In the genomic region with DNA sequence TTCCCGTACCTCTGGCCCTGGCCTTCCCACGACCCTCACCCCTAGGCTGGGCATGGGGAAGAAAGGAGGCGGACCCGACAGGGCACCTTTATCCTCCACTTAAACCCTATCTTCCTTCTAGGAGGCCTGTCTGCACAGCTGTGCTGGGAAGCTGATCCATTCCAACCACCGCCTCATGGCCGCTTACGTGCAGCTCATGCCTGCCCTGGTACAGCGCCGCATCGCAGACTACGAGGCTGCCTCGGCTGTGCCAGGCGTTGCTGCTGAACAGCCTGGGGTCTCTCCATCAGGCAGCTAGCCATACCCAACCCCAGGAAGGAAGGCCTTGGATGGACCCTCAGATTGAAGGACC, we compare ENCODE assay signal across 8 cellular contexts. TPM values are rescaled to one million over a fixed set of nuclear protein-coding genes. Genes with fewer than 3 reads are reported as not detected.
DNase-seq lines count a peak whose midpoint lies in the region; ATAC-seq and TF ChIP-seq lines count a peak whose summit lies in the region.

No MANE protein-coding gene starts in this region.

- H3K36me3 Mint-ChIP-seq in CD4-positive, alpha-beta T cell (ENCODE audit: low read depth): peaks cover 51% of the 10 kb centered on the region

- H3K4me3 ChIP-seq in kidney epithelial cell (ENCODE audit: low read depth, low read length): peak overlapping the region; percentile 91
- H3K4me3 ChIP-seq in thyroid gland (replicated peaks in 1 of 3): peak overlapping the region; percentile 44 to 74 (median 60)

- CTCF ChIA-PET in CD4-positive, alpha-beta T cell (lab: Charles Lee): interaction anchor here (1.2 to 1.9 kb wide), 5 partner anchors 38 to 201 kb away, joined by 3 to 8 read pairs (median 6); a partner anchor contains a TSS

- no peaks in the 10 kb centered on the region for H3K27me3 Mint-ChIP-seq in CD4-positive, alpha-beta T cell

- DNase-seq in CD4-positive, alpha-beta T cell: no peak
- no peak for DNase-seq in kidney epithelial cell (ENCODE audit: low read depth)
- no peak for DNase-seq in thyroid gland
- DNase-seq in OCI-M2 (lab: John Stamatoyannopoulos, UW; ENCODE audit: unreplicated experiment): no peak
- no peak for DNase-seq in NK-92 (lab: John Stamatoyannopoulos, UW; ENCODE audit: unreplicated experiment)

- 9 to 13% methylated on average over 13 of the region's 13 CpGs for WGBS in thyroid gland, 2 donors

- H3K27me3 ChIP-seq in CD4-positive, alpha-beta T cell (ENCODE audit: control insufficient read depth, insufficient read depth, low read length): no peaks in the 10 kb centered on the region
- H3K27me3 ChIP-seq in kidney epithelial cell (ENCODE audit: control insufficient read depth, insufficient read depth, low read length): no peaks in the 10 kb centered on the region
- H3K27me3 ChIP-seq in thyroid gland: no peaks in the 10 kb centered on the region

- peak overlapping the region; percentile 98 for H3K4me3 Mint-ChIP-seq in CD4-positive, alpha-beta T cell

- peaks cover 42% of the 10 kb centered on the region for H3K4me1 Mint-ChIP-seq in CD4-positive, alpha-beta T cell (ENCODE audit: low read depth)

- H3K36me3 ChIP-seq in kidney epithelial cell (ENCODE audit: control insufficient read depth, insufficient read depth, low read length): peaks cover 1% of the 10 kb centered on the region
- peaks cover 14 to 20% of the 10 kb centered on the region in 2 donors for H3K36me3 ChIP-seq in thyroid gland

- no peaks in the 10 kb centered on the region for H3K9me3 Mint-ChIP-seq in CD4-positive, alpha-beta T cell

- TF ChIP-seq CTCF in CD4-positive, alpha-beta T cell (IDR thresholded peaks at IDR 0.05): no peak
- TF ChIP-seq CTCF in kidney epithelial cell (IDR thresholded peaks at IDR 0.05; ENCODE audit: insufficient read depth, low read length, poor library complexity, severe bottlenecking): no peak
- TF ChIP-seq CTCF in thyroid gland (IDR thresholded peaks at IDR 0.05): no peak

- peaks cover 15 to 19% of the 10 kb centered on the region in 2 donors for H3K4me1 ChIP-seq in thyroid gland

- peak overlapping the region; percentile 87 for H3K27ac ChIP-seq in CD4-positive, alpha-beta T cell (ENCODE audit: low read depth, low read length)
- H3K27ac ChIP-seq in angular gyrus (ENCODE audit: low read depth, low read length): peak overlapping the region; percentile 88
- peak overlapping the region; percentile 55 to 92 (median 67) for H3K27ac ChIP-seq in thyroid gland

- no peaks in the 10 kb centered on the region for H3K9me3 ChIP-seq in CD4-positive, alpha-beta T cell (ENCODE audit: control insufficient read depth, low read length)
- H3K9me3 ChIP-seq in thyroid gland: no peaks in the 10 kb centered on the region

- peak; percentile 5 for ATAC-seq in CD4-positive, alpha-beta T cell (ENCODE audit: poor library complexity)
- ATAC-seq in HG02798 (IDR thresholded peaks at IDR 0.05; ENCODE audit: poor library complexity, unreplicated experiment): peak; percentile 0
- no peak for ATAC-seq in GM21576 (IDR thresholded peaks at IDR 0.05; ENCODE audit: unreplicated experiment)

- peak overlapping the region; percentile 99 for H3K27ac Mint-ChIP-seq in CD4-positive, alpha-beta T cell

- TF ChIP-seq POLR2A in thyroid gland (IDR thresholded peaks at IDR 0.05): no peak

- intact Hi-C loops in CD4-positive, alpha-beta T cell (cut with DNase I, micrococcal nuclease): loop anchor here (1.0 to 5.0 kb wide), 8 partner anchors 92 to 1505 kb away; a partner anchor contains a TSS
- intact Hi-C loops in thyroid gland (cut with DNase I): loop anchor here (5.0 kb wide), 1 partner anchor 135 kb away; a partner anchor contains a TSS

- POLR2A ChIA-PET in CD4-positive, alpha-beta T cell (lab: Charles Lee): interaction anchor here (0.7 to 2.7 kb wide), 28 partner anchors 8 to 1505 kb away, joined by 3 to 27 read pairs (median 6); a partner anchor contains a TSS

RNA-seq across cellular contexts. Expression of a gene that starts 0.6 kb away (rescaled TPM):
- total RNA-seq in CD4-positive, alpha-beta T cell: 10 to 100 TPM; 68.5 to 68.6 TPM
- total RNA-seq in kidney epithelial cell (48.6 and 56.1 TPM in 2 replicates), thyroid gland (10 to 100 TPM; 42.1 to 72.0 (median 56.3) TPM)

RNA-seq across cellular contexts. Expression of a gene that starts 0.8 kb away (rescaled TPM):
- 10 to 100 TPM; 78.1 to 80.5 TPM for total RNA-seq in CD4-positive, alpha-beta T cell
- total RNA-seq in kidney epithelial cell (65.2 and 74.6 TPM in 2 replicates), thyroid gland (100 to 1,000 TPM in 2 of 4 donors, 10 to 100 TPM in 2; 86.7 to 124 (median 96.2) TPM)

RNA-seq across cellular contexts. Expression of a gene that starts 8.2 kb away (rescaled TPM):
- total RNA-seq in CD4-positive, alpha-beta T cell: 10 to 100 TPM; 16.4 to 16.6 TPM
- total RNA-seq in kidney epithelial cell (13.7 and 13.8 TPM in 2 replicates), thyroid gland (10 to 100 TPM; 11.0 to 20.8 (median 14.6) TPM)

RNA-seq across cellular contexts. Expression of a gene that starts 15.2 kb away (rescaled TPM):
- total RNA-seq in CD4-positive, alpha-beta T cell: 10 to 100 TPM; 44.1 to 46.8 TPM
- total RNA-seq in kidney epithelial cell (2.9 and 3.6 TPM in 2 replicates), thyroid gland (10 to 100 TPM; 10.9 to 21.8 (median 14.9) TPM)

RNA-seq across cellular contexts. Expression of a gene that starts 41.1 kb away (rescaled TPM):
- under 1 TPM; 0.52 to 0.87 TPM for total RNA-seq in CD4-positive, alpha-beta T cell
- 0.13 and 0.34 TPM in 2 replicates for total RNA-seq in kidney epithelial cell
- under 1 TPM in 2 of 4 donors, not detected in 2; 0.33 to 0.67 TPM for total RNA-seq in thyroid gland
